In genomic region chr1:16367968-16368910, GRCh38 we compare ENCODE assay signal across 8 cellular contexts.
DNase-seq lines count a peak whose midpoint lies in the region; ATAC-seq and TF ChIP-seq lines count a peak whose summit lies in the region.

No MANE protein-coding gene starts in this region.

- H3K4me1 ChIP-seq in HUES48 (ENCODE audit: control insufficient read depth, insufficient read depth, low read length) (peaks cover 14% of the 10 kb centered on the region; the same call in 1 of the 2 replicates), tibial artery (peaks cover 0 to 82% (median 58%) of the 10 kb centered on the region in 4 donors)

- peak overlapping the region; percentile 92 for H3K9ac ChIP-seq in HUES48 (ENCODE audit: low read depth, low read length)

- H3K4me3 ChIP-seq in AG10803 (ENCODE audit: low read length) (peak overlapping the region; percentile 92), HUES48 (ENCODE audit: low read depth, low read length) (peak overlapping the region; percentile 86), astrocyte of the spinal cord (ENCODE audit: low read depth, low read length) (peak overlapping the region; percentile 78), tibial artery (peak overlapping the region; percentile 84 to 88)

- H3K9me3 ChIP-seq in HUES48 (ENCODE audit: control insufficient read depth, insufficient read depth, low read length) (no peaks in the 10 kb centered on the region), tibial artery (no peaks in the 10 kb centered on the region)

- H3K36me3 ChIP-seq in HUES48 (ENCODE audit: control insufficient read depth, insufficient read depth, low read length) (0 out of 2 replicates have a peak, but pooled peaks cover 5% of the 10 kb centered on the region), tibial artery (no peaks in the 10 kb centered on the region)

- DNase-seq in AG10803 (ENCODE audit: low read depth) (peak; percentile 34), astrocyte of the spinal cord (ENCODE audit: low read depth, low spot score) (peak; percentile 36), left kidney (ENCODE audit: low read depth, low spot score) (peak; percentile 38), tibial artery (no peak), activated gamma-delta T cell treated with Interleukin-2 at 50 U/mL for 16 hours (no peak)

- in situ Hi-C loops in astrocyte of the spinal cord (cut with HindIII; ENCODE audit: low sequenced_read_pairs), result no loop called here

- no peak for TF ChIP-seq CTCF in AG10803 (conservative IDR thresholded peaks at IDR 0.05; ENCODE audit: low read length)
- no peak for TF ChIP-seq CTCF in astrocyte of the spinal cord (IDR thresholded peaks at IDR 0.05; ENCODE audit: low read depth, low read length)
- no peak for TF ChIP-seq CTCF in tibial artery (IDR thresholded peaks at IDR 0.05)

- H3K27me3 ChIP-seq in HUES48 (ENCODE audit: control insufficient read depth, insufficient read depth, low read length) (no peaks in the 10 kb centered on the region), tibial artery (no peaks in the 10 kb centered on the region)

- no peak for ATAC-seq in HG02840 (IDR thresholded peaks at IDR 0.05; ENCODE audit: low FRiP score, unreplicated experiment)
- ATAC-seq in HG03159 (IDR thresholded peaks at IDR 0.05; ENCODE audit: unreplicated experiment), result no peak

- intact Hi-C loops in tibial artery (cut with DNase I; ENCODE audit: low total_unique reads), result loop anchor here (10.0 kb wide), 1 partner anchor 163 kb away; no protein-coding TSS in a partner anchor

- H3K27ac ChIP-seq in HUES48 (ENCODE audit: low read depth, low read length) (peak overlapping the region; percentile 96), tibial artery (peak overlapping the region; percentile 95)

Comparison
In these comparisons a context has a peak if more than half of its experiments do, and no peak if none do; other contexts are left out.
1. DNase-seq: peak in AG10803 (single experiment), astrocyte of the spinal cord (single experiment) and left kidney (single experiment); none in tibial artery (0 of 2) and activated gamma-delta T cell treated with Interleukin-2 at 50 U/mL for 16 hours (single experiment).
2. Peak in every context shown above with its lines, with median percentiles within 50 percentile points of each other: H3K4me3 ChIP-seq.